1 cellular context compared by ENCODE assay signal in the genomic region with DNA sequence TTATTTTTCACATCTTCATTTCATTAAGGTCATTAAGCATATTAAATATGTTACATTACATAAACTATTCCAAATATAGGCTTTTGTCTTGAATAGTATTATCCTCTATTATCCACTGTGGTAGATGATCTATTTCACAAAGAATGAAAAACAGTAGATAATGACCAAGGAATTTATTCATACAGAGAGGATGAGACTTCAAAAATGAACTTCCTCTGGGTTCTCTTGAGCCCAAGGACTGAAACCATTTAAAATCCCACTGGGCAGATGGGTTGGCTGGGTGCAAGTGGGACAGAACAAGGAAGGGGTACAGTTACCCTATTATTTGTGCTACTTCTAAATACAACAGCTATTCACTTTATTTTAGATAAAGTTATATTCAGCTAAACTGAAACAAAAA.
TF ChIP-seq lines count a peak whose summit lies in the region.

No MANE protein-coding gene starts in this region.

TF ChIP-seq in IMR-90, 13 proteins besides CTCF, POLR2A, EP300 and RAD21:
- TF ChIP-seq CHD1 (IDR thresholded peaks at IDR 0.05; ENCODE audit: low read depth, low read length) (no peak), MAZ (IDR thresholded peaks at IDR 0.05; ENCODE audit: borderline replicate concordance, low read depth, low read length) (no peak), RCOR1 (IDR thresholded peaks at IDR 0.05; ENCODE audit: insufficient replicate concordance, low read length) (no peak), NFE2L2 (IDR thresholded peaks at IDR 0.05; ENCODE audit: low read depth, low read length) (no peak), MAFK (IDR thresholded peaks at IDR 0.05; ENCODE audit: low read depth, low read length) (no peak), SMC3 (IDR thresholded peaks at IDR 0.05; ENCODE audit: low read depth, low read length) (no peak), CEBPB (IDR thresholded peaks at IDR 0.05; ENCODE audit: low read depth, low read length) (no peak), BHLHE40 (IDR thresholded peaks at IDR 0.05; ENCODE audit: low read depth, low read length) (no peak), MXI1 (IDR thresholded peaks at IDR 0.05; ENCODE audit: borderline replicate concordance, low read depth, low read length) (no peak), ELK1 (IDR thresholded peaks at IDR 0.05; ENCODE audit: borderline replicate concordance, low read depth, low read length) (no peak), RFX5 (IDR thresholded peaks at IDR 0.05; ENCODE audit: low read depth, low read length) (no peak), FOS (IDR thresholded peaks at IDR 0.05; ENCODE audit: low read depth, low read length) (no peak)
- TF ChIP-seq, protein P1, sequence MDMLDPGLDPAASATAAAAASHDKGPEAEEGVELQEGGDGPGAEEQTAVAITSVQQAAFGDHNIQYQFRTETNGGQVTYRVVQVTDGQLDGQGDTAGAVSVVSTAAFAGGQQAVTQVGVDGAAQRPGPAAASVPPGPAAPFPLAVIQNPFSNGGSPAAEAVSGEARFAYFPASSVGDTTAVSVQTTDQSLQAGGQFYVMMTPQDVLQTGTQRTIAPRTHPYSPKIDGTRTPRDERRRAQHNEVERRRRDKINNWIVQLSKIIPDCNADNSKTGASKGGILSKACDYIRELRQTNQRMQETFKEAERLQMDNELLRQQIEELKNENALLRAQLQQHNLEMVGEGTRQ (IDR thresholded peaks at IDR 0.05; ENCODE audit: low read depth, low read length), result no peak
